Comparison of ENCODE assay signal across 2 cellular contexts in the genomic region with DNA sequence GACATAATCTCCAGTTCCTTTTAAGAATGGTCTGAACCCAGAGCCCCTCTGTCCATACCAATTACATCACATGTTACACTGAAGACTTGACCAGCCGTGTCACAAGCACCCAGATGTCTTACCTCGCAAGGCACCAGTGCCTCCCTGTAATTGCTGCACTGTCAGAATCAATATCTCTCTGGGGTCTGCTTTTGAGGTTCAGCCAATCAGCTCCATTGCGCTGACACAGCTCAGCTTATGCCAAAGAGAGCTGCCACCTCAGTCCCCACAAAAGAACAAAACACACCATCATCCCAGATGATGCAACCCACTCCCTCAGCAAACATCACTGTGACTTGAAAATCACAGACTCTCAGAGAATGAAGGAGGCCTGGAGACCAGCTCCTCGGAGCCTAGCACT.
TF ChIP-seq lines count a peak whose summit lies in the region.

No MANE protein-coding gene starts in this region.

TF ChIP-seq in GM23338, 12 proteins besides CTCF, POLR2A, EP300 and RAD21 (continues in another document):
- TF ChIP-seq JUNB (IDR thresholded peaks at IDR 0.05; ENCODE audit: unreplicated experiment): no peak
- no peak for TF ChIP-seq EZH2 (IDR thresholded peaks at IDR 0.05; ENCODE audit: low read depth, unreplicated experiment)
- TF ChIP-seq, protein P1, sequence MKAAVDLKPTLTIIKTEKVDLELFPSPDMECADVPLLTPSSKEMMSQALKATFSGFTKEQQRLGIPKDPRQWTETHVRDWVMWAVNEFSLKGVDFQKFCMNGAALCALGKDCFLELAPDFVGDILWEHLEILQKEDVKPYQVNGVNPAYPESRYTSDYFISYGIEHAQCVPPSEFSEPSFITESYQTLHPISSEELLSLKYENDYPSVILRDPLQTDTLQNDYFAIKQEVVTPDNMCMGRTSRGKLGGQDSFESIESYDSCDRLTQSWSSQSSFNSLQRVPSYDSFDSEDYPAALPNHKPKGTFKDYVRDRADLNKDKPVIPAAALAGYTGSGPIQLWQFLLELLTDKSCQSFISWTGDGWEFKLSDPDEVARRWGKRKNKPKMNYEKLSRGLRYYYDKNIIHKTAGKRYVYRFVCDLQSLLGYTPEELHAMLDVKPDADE (IDR thresholded peaks at IDR 0.05): no peak
- TF ChIP-seq CREB1 (CRISPR knock-in tag; IDR thresholded peaks at IDR 0.05; ENCODE audit: low read depth): no peak
- no peak for TF ChIP-seq ZNF331 (CRISPR knock-in tag; IDR thresholded peaks at IDR 0.05; ENCODE audit: low read depth)
- no peak for TF ChIP-seq EZH2phosphoT487 (IDR thresholded peaks at IDR 0.05; ENCODE audit: unreplicated experiment)
- TF ChIP-seq, protein P2, sequence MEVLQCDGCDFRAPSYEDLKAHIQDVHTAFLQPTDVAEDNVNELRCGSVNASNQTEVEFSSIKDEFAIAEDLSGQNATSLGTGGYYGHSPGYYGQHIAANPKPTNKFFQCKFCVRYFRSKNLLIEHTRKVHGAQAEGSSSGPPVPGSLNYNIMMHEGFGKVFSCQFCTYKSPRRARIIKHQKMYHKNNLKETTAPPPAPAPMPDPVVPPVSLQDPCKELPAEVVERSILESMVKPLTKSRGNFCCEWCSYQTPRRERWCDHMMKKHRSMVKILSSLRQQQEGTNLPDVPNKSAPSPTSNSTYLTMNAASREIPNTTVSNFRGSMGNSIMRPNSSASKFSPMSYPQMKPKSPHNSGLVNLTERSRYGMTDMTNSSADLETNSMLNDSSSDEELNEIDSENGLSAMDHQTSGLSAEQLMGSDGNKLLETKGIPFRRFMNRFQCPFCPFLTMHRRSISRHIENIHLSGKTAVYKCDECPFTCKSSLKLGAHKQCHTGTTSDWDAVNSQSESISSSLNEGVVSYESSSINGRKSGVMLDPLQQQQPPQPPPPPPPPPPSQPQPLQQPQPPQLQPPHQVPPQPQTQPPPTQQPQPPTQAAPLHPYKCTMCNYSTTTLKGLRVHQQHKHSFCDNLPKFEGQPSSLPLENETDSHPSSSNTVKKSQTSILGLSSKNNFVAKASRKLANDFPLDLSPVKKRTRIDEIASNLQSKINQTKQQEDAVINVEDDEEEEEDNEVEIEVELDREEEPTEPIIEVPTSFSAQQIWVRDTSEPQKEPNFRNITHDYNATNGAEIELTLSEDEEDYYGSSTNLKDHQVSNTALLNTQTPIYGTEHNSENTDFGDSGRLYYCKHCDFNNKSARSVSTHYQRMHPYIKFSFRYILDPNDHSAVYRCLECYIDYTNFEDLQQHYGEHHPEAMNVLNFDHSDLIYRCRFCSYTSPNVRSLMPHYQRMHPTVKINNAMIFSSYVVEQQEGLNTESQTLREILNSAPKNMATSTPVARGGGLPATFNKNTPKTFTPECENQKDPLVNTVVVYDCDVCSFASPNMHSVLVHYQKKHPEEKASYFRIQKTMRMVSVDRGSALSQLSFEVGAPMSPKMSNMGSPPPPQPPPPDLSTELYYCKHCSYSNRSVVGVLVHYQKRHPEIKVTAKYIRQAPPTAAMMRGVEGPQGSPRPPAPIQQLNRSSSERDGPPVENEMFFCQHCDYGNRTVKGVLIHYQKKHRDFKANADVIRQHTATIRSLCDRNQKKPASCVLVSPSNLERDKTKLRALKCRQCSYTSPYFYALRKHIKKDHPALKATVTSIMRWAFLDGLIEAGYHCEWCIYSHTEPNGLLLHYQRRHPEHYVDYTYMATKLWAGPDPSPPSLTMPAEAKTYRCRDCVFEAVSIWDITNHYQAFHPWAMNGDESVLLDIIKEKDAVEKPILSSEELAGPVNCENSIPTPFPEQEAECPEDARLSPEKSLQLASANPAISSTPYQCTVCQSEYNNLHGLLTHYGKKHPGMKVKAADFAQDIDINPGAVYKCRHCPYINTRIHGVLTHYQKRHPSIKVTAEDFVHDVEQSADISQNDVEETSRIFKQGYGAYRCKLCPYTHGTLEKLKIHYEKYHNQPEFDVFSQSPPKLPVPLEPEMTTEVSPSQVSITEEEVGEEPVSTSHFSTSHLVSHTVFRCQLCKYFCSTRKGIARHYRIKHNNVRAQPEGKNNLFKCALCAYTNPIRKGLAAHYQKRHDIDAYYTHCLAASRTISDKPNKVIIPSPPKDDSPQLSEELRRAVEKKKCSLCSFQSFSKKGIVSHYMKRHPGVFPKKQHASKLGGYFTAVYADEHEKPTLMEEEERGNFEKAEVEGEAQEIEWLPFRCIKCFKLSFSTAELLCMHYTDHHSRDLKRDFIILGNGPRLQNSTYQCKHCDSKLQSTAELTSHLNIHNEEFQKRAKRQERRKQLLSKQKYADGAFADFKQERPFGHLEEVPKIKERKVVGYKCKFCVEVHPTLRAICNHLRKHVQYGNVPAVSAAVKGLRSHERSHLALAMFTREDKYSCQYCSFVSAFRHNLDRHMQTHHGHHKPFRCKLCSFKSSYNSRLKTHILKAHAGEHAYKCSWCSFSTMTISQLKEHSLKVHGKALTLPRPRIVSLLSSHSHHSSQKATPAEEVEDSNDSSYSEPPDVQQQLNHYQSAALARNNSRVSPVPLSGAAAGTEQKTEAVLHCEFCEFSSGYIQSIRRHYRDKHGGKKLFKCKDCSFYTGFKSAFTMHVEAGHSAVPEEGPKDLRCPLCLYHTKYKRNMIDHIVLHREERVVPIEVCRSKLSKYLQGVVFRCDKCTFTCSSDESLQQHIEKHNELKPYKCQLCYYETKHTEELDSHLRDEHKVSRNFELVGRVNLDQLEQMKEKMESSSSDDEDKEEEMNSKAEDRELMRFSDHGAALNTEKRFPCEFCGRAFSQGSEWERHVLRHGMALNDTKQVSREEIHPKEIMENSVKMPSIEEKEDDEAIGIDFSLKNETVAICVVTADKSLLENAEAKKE (CRISPR knock-in tag; IDR thresholded peaks at IDR 0.05): no peak
- no peak for TF ChIP-seq STAT1 (IDR thresholded peaks at IDR 0.05; ENCODE audit: unreplicated experiment)
- TF ChIP-seq ZNF114 (CRISPR knock-in tag; IDR thresholded peaks at IDR 0.05): no peak
- no peak for TF ChIP-seq POLR2AphosphoS5 (IDR thresholded peaks at IDR 0.05; ENCODE audit: low read depth)
- TF ChIP-seq NANOG (IDR thresholded peaks at IDR 0.05; ENCODE audit: borderline replicate concordance): no peak

TF ChIP-seq in H1, 55 proteins besides CTCF, POLR2A, EP300 and RAD21:
- TF ChIP-seq, protein P3, sequence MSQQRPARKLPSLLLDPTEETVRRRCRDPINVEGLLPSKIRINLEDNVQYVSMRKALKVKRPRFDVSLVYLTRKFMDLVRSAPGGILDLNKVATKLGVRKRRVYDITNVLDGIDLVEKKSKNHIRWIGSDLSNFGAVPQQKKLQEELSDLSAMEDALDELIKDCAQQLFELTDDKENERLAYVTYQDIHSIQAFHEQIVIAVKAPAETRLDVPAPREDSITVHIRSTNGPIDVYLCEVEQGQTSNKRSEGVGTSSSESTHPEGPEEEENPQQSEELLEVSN (IDR thresholded peaks at IDR 0.05): no peak
- no peak for TF ChIP-seq NANOG (IDR thresholded peaks at IDR 0.05; ENCODE audit: insufficient read depth, low read depth, low read length, poor library complexity, severe bottlenecking)
- no peak for TF ChIP-seq GABPA (IDR thresholded peaks at IDR 0.05; ENCODE audit: borderline replicate concordance, insufficient read depth, low read length)
- no peak for TF ChIP-seq CEBPB (IDR thresholded peaks at IDR 0.05; ENCODE audit: low read depth, low read length)
- TF ChIP-seq BCL11A (IDR thresholded peaks at IDR 0.05; ENCODE audit: low read depth in 2 of 2, low read length in 2 of 2): no peak
- no peak for TF ChIP-seq MAFK (IDR thresholded peaks at IDR 0.05; ENCODE audit: low read depth, low read length)
- no peak for TF ChIP-seq SRF (IDR thresholded peaks at IDR 0.05; ENCODE audit: low read depth, low read length)
- TF ChIP-seq, protein P4, sequence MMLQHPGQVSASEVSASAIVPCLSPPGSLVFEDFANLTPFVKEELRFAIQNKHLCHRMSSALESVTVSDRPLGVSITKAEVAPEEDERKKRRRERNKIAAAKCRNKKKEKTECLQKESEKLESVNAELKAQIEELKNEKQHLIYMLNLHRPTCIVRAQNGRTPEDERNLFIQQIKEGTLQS (IDR thresholded peaks at IDR 0.05; ENCODE audit: insufficient read depth, low read depth, low read length): no peak
- TF ChIP-seq CREB1 (IDR thresholded peaks at IDR 0.05): no peak
- no peak for TF ChIP-seq TBP (IDR thresholded peaks at IDR 0.05; ENCODE audit: low read depth, low read length)
- TF ChIP-seq, protein P5, sequence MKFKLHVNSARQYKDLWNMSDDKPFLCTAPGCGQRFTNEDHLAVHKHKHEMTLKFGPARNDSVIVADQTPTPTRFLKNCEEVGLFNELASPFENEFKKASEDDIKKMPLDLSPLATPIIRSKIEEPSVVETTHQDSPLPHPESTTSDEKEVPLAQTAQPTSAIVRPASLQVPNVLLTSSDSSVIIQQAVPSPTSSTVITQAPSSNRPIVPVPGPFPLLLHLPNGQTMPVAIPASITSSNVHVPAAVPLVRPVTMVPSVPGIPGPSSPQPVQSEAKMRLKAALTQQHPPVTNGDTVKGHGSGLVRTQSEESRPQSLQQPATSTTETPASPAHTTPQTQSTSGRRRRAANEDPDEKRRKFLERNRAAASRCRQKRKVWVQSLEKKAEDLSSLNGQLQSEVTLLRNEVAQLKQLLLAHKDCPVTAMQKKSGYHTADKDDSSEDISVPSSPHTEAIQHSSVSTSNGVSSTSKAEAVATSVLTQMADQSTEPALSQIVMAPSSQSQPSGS (IDR thresholded peaks at IDR 0.05; ENCODE audit: low read length): no peak
- TF ChIP-seq TEAD4 (IDR thresholded peaks at IDR 0.05; ENCODE audit: low read depth, low read length): no peak
- TF ChIP-seq BRCA1 (IDR thresholded peaks at IDR 0.05; ENCODE audit: low read depth, low read length): no peak
- no peak for TF ChIP-seq SP1 (IDR thresholded peaks at IDR 0.05; ENCODE audit: low read depth, low read length)
- TF ChIP-seq HDAC6 (IDR thresholded peaks at IDR 0.05; ENCODE audit: low read depth, low read length): no peak
- TF ChIP-seq FOSL1 (IDR thresholded peaks at IDR 0.05; ENCODE audit: insufficient read depth, low read depth, low read length): no peak
- no peak for TF ChIP-seq RNF2 (IDR thresholded peaks at IDR 0.05; ENCODE audit: borderline replicate concordance, low read depth, low read length, missing control alignments, poor library complexity, severe bottlenecking)
- no peak for TF ChIP-seq KDM1A (IDR thresholded peaks at IDR 0.05; ENCODE audit: borderline replicate concordance, low read length)
- no peak for TF ChIP-seq YY1 (IDR thresholded peaks at IDR 0.05; ENCODE audit: low read depth, low read length)
